8 cellular contexts compared by ENCODE assay signal in the genomic region with DNA sequence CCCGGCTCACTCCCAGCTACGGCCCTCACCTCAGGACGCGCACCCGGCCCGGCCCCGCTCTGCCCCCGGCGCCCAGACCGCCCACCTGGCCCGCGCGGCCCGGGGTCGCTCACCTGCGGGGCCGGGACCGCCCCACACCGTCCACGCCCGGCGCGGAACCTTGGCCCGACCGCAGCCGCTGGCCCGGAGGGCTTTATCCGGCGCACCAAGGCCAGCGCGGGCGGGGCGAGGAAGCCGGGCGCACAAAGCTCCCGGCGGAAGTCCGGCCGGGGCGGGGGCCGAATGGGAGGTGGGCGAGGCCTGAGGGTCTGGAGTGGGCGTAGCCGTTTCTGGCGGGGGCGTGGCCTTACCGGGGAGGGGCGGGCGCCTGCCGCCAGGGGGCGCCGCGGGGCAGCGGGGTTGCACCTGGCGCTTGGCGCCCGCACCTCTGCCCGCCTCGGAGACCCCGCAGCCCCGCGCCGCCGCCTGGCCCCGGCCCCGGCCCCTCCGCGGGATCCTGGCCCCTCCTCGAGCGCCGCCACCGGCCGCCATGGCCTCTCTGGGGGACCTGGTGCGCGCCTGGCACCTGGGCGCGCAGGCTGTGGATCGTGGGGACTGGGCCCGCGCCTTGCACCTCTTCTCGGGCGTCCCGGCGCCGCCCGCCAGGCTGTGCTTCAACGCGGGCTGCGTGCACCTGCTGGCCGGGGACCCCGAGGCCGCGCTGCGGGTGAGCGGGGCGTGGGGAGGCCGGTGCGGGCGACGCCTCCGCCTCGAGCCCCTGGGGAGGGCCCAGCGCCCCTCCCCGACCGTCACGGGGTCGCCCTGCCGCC. TPM values are rescaled to one million over a fixed set of nuclear protein-coding genes. Genes with fewer than 3 reads are reported as not detected.
A peak's percentile ranks its signal among the peaks of the same experiment; 100 is the strongest.
DNase-seq lines count a peak whose midpoint lies in the region; TF ChIP-seq lines count a peak whose summit lies in the region.

A gene with protein sequence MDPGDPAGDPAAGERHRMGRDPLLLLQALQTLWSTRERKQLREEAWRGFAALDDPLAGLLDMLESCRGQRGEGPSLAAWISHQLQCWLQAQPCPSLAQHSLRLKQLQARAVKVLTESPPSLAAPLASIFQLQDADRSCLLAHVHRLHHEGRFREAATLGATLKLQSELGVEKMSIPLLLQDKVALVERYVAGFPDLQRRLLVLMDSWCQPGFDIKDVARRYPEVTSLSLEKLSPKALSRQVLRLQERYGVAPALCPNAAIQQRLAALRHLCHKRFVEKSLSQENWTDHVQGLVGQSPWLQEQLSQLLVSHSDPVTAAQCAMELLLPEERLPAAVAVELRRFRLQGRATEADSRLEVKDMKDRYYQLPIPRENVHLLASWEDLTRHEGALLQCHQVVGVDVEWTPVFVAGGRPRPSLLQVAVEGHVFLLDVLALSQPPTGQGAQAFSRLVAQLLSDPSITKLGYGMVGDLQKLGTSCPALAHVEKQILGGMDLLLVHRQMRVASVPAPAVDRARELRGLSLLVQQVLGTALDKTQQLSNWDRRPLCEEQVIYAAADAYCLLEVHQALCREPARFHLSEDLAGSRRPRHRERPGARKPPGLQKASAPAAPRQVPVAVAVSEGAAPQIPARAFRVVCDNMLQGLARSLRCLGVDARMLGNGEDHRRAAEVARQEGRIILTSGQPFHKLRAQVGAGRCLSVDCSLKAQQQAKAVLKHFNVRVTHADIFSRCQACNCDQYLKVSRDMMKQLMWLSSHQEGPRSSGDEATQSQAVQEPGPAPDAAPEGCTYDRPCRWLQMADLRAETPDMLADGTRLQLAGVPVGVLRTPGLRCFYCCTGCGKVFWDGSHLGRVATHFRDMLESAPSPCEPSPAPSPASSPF (minus strand): TSS at position 162 of the 809 bp plus-strand sequence. CDS start 27,805 bp downstream, outside the sequence.
A gene with protein sequence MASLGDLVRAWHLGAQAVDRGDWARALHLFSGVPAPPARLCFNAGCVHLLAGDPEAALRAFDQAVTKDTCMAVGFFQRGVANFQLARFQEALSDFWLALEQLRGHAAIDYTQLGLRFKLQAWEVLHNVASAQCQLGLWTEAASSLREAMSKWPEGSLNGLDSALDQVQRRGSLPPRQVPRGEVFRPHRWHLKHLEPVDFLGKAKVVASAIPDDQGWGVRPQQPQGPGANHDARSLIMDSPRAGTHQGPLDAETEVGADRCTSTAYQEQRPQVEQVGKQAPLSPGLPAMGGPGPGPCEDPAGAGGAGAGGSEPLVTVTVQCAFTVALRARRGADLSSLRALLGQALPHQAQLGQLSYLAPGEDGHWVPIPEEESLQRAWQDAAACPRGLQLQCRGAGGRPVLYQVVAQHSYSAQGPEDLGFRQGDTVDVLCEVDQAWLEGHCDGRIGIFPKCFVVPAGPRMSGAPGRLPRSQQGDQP (plus strand): TSS at position 393 of the 809 bp plus-strand sequence. CDS start 137 bp downstream, at position 530.

- in situ Hi-C loops in HAP-1 (cut with MboI; ENCODE audit: low sequenced_read_pairs): no loop called here

- no peaks in the 10 kb centered on the region for H3K9me3 ChIP-seq in HAP-1
- no peaks in the 10 kb centered on the region for H3K9me3 ChIP-seq in MM.1S (replicated peaks; ENCODE audit: insufficient read depth, low read length)
- H3K9me3 ChIP-seq in SJSA1 (replicated peaks): 0 out of 2 replicates have a peak, but pooled peaks cover 3% of the 10 kb centered on the region

- H3K79me2 ChIP-seq in MM.1S (ENCODE audit: low read length): peaks cover 20% of the 10 kb centered on the region

- H3K4me2 ChIP-seq in MM.1S (ENCODE audit: low read depth, low read length): peak within 1 kb of the TSS; percentile 92

- peak within 1 kb of the TSS; percentile 73 for H2AFZ ChIP-seq in MM.1S (ENCODE audit: low read length)

- peak within 1 kb of the TSS; percentile 67 for H3K4me3 ChIP-seq in HAP-1
- H3K4me3 ChIP-seq in MM.1S (ENCODE audit: low read length): peak within 1 kb of the TSS; percentile 76
- H3K4me3 ChIP-seq in SJSA1: peak within 1 kb of the TSS; percentile 99

- H3K27ac ChIP-seq in MM.1S (ENCODE audit: low read length): peak within 1 kb of the TSS; percentile 25; the same call in 1 of the 2 replicates
- H3K27ac ChIP-seq in SJSA1: peak within 1 kb of the TSS; percentile 34

- H3F3A ChIP-seq in MM.1S (ENCODE audit: insufficient read depth, low read length): peaks cover 5% of the 10 kb centered on the region; the same call in 1 of the 2 replicates

- H3K9ac ChIP-seq in MM.1S (ENCODE audit: low read length): peak within 1 kb of the TSS; percentile 65

- H3K9me2 ChIP-seq in MM.1S (replicated peaks; ENCODE audit: insufficient read depth, low read length): no peaks in the 10 kb centered on the region

- TF ChIP-seq CTCF in MM.1S (IDR thresholded peaks at IDR 0.05; ENCODE audit: low read length): peak; percentile 49

- H4K20me1 ChIP-seq in MM.1S (ENCODE audit: insufficient read depth, low read length): no peaks in the 10 kb centered on the region

- DNase-seq in GF-D8 (lab: John Stamatoyannopoulos, UW) (peak; percentile 55), HAP-1 (ENCODE audit: low spot score in 2 of 2) (peak; percentile 84 to 96), MM.1S (peak; percentile 95), SJSA1 (ENCODE audit: low read depth in 1 of 2, low spot score in 2 of 2) (peak; percentile 46 to 93), germinal center (ENCODE audit: low spot score) (peak; percentile 95), occipital lobe (lab: John Stamatoyannopoulos, UW) (peak; percentile 85), superior temporal gyrus (ENCODE audit: extremely low spot score) (peak; percentile 85)
- peak; percentile 93 for DNase-seq in activated naive CD4-positive, alpha-beta T cell treated with Interleukin-2 at 50 U/mL for 16 hours

- H3K27me3 ChIP-seq in HAP-1 (ENCODE audit: low read depth): no peaks in the 10 kb centered on the region
- H3K27me3 ChIP-seq in MM.1S (replicated peaks; ENCODE audit: insufficient read depth, low read length): peaks cover 43% of the 10 kb centered on the region
- 0 out of 2 replicates have a peak, but pooled peaks cover 3% of the 10 kb centered on the region for H3K27me3 ChIP-seq in SJSA1 (replicated peaks)

- H3K4me1 ChIP-seq in HAP-1 (peaks cover 7% of the 10 kb centered on the region), MM.1S (ENCODE audit: low read length) (no peaks in the 10 kb centered on the region), SJSA1 (replicated peaks) (peaks cover 14% of the 10 kb centered on the region)

- 0 out of 2 replicates have a peak, but pooled peaks cover 3% of the 10 kb centered on the region for H3K36me3 ChIP-seq in HAP-1 (replicated peaks)
- no peaks in the 10 kb centered on the region for H3K36me3 ChIP-seq in MM.1S (replicated peaks; ENCODE audit: insufficient read depth, low read length)
- peaks cover 13% of the 10 kb centered on the region for H3K36me3 ChIP-seq in SJSA1

RNA-seq across cellular contexts. Expression of the first gene that starts in this region (rescaled TPM):
- total RNA-seq in SJSA1 (2014; rRNA removed; shearing (Covaris generic)): 1.8 and 4.0 TPM in 2 replicates
- total RNA-seq in occipital lobe: 14.2 TPM

RNA-seq across cellular contexts. Expression of the second gene that starts in this region (rescaled TPM):
- not detected in 2 replicates for total RNA-seq in SJSA1 (2014; rRNA removed; shearing (Covaris generic))
- 2.0 TPM for total RNA-seq in occipital lobe

Comparison
In these comparisons a context has a peak if more than half of its experiments do, and no peak if none do; other contexts are left out.
1. Peak in every context shown above with its lines: DNase-seq, H3K4me3 ChIP-seq and H3K27ac ChIP-seq.